Comparison of ENCODE assay signal across 8 cellular contexts in genomic region chr5:123511290-123511647, GRCh38. TPM values are rescaled to one million over a fixed set of nuclear protein-coding genes. Genes with fewer than 3 reads are reported as not detected.
DNase-seq lines count a peak whose midpoint lies in the region; TF ChIP-seq lines count a peak whose summit lies in the region.

No MANE protein-coding gene starts in this region.

- H3K4me1 ChIP-seq in adrenal gland (replicated peaks in 1 of 2): peaks cover 0 to 12% of the 10 kb centered on the region in 2 donors
- H3K4me1 ChIP-seq in tibial nerve: peaks cover 0 to 33% (median 2%) of the 10 kb centered on the region in 4 donors

- peaks cover 42% of the 10 kb centered on the region for H3K4me1 Mint-ChIP-seq in activated CD4-positive, alpha-beta T cell treated with anti-CD3 and anti-CD28 coated beads, Interleukin-2, amount 10 ng/mL, durations not matched to agents 7 days and 5 days

- H3K4me3 ChIP-seq in adrenal gland: peak overlapping the region in 2 of 4 donors; percentile 87 to 93
- H3K4me3 ChIP-seq in kidney epithelial cell (ENCODE audit: low read depth, low read length): peak overlapping the region; percentile 91
- peak overlapping the region; percentile 42 to 93 (median 80) for H3K4me3 ChIP-seq in tibial nerve

- H3K27me3 ChIP-seq in adrenal gland: no peaks in the 10 kb centered on the region
- H3K27me3 ChIP-seq in kidney epithelial cell (ENCODE audit: control insufficient read depth, insufficient read depth, low read length): no peaks in the 10 kb centered on the region
- H3K27me3 ChIP-seq in tibial nerve: no peaks in the 10 kb centered on the region

- TF ChIP-seq POLR2A in adrenal gland (IDR thresholded peaks at IDR 0.05): no peak
- no peak for TF ChIP-seq POLR2A in tibial nerve (IDR thresholded peaks at IDR 0.05)

- intact Hi-C loops in adrenal gland (cut with DNase I): no loop called here

- CTCF ChIA-PET in activated CD4-positive, alpha-beta T cell treated with anti-CD3 and anti-CD28 coated beads, Interleukin-2, amount 10 ng/mL, durations not matched to agents 7 days and 5 days (lab: Charles Lee): interaction anchor here (2.5 kb wide), 1 partner anchor 88 kb away, joined by 11 read pairs; the partner anchor contains the start of gene CEP120

- H3K9me3 ChIP-seq in adrenal gland (replicated peaks in 1 of 3): no peaks in the 10 kb centered on the region
- H3K9me3 ChIP-seq in tibial nerve: no peaks in the 10 kb centered on the region

- peaks cover 16% of the 10 kb centered on the region for H3K27me3 Mint-ChIP-seq in activated CD4-positive, alpha-beta T cell treated with anti-CD3 and anti-CD28 coated beads, Interleukin-2, amount 10 ng/mL, durations not matched to agents 7 days and 5 days

- TF ChIP-seq CTCF in adrenal gland (IDR thresholded peaks at IDR 0.05): no peak
- no peak for TF ChIP-seq CTCF in kidney epithelial cell (IDR thresholded peaks at IDR 0.05; ENCODE audit: insufficient read depth, low read length, poor library complexity, severe bottlenecking)
- no peak for TF ChIP-seq CTCF in tibial nerve (IDR thresholded peaks at IDR 0.05)

- peak overlapping the region; percentile 95 for H3K4me3 Mint-ChIP-seq in activated CD4-positive, alpha-beta T cell treated with anti-CD3 and anti-CD28 coated beads, Interleukin-2, amount 10 ng/mL, durations not matched to agents 7 days and 5 days

- H3K36me3 Mint-ChIP-seq in activated CD4-positive, alpha-beta T cell treated with anti-CD3 and anti-CD28 coated beads, Interleukin-2, amount 10 ng/mL, durations not matched to agents 7 days and 5 days (ENCODE audit: low read depth): peaks cover 8% of the 10 kb centered on the region

- POLR2A ChIA-PET in activated CD4-positive, alpha-beta T cell treated with anti-CD3 and anti-CD28 coated beads, Interleukin-2, amount 10 ng/mL, durations not matched to agents 7 days and 5 days (lab: Charles Lee): interaction anchor here (1.2 to 1.3 kb wide), 2 partner anchors 70 to 88 kb away, joined by 3 to 8 read pairs; partner anchors contain the start of gene CEP120

- H3K36me3 ChIP-seq in adrenal gland (replicated peaks in 1 of 2): no peaks in the 10 kb centered on the region
- H3K36me3 ChIP-seq in kidney epithelial cell (ENCODE audit: control insufficient read depth, insufficient read depth, low read length): no peaks in the 10 kb centered on the region
- H3K36me3 ChIP-seq in tibial nerve: no peaks in the 10 kb centered on the region

- H3K27ac Mint-ChIP-seq in activated CD4-positive, alpha-beta T cell treated with anti-CD3 and anti-CD28 coated beads, Interleukin-2, amount 10 ng/mL, durations not matched to agents 7 days and 5 days: peak overlapping the region; percentile 98

- TF ChIP-seq EP300 in tibial nerve (IDR thresholded peaks at IDR 0.05): no peak

- DNase-seq in activated CD4-positive, alpha-beta T cell treated with anti-CD3 and anti-CD28 coated beads, Interleukin-2, amount 10 ng/mL, durations not matched to agents 7 days and 5 days: no peak
- no peak for DNase-seq in activated CD4-positive, alpha-beta T cell treated with anti-CD3 and anti-CD28 coated beads for 1 hour
- DNase-seq in adrenal gland: no peak
- peak; percentile 25 for DNase-seq in kidney epithelial cell (ENCODE audit: low read depth)
- no peak for DNase-seq in tibial nerve (ENCODE audit: low spot score in 2 of 2)
- no peak for DNase-seq in NCI-H446 treated with DMSO at 0.1 percent for 48 hours (lab: John Stamatoyannopoulos, UW)
- no peak for DNase-seq in inferior parietal cortex (ENCODE audit: extremely low spot score)
- DNase-seq in SKM-1 treated with dmso at 0.1 percent for 144 hours (lab: John Stamatoyannopoulos, UW; ENCODE audit: unreplicated experiment): no peak

- 53 to 67% (median 57%) methylated on average over 3 of the region's 3 CpGs for WGBS in adrenal gland, 4 donors
- WGBS in tibial nerve, 2 donors: 54 to 71% methylated on average over 3 of the region's 3 CpGs

- no peaks in the 10 kb centered on the region for H3K9me3 Mint-ChIP-seq in activated CD4-positive, alpha-beta T cell treated with anti-CD3 and anti-CD28 coated beads, Interleukin-2, amount 10 ng/mL, durations not matched to agents 7 days and 5 days

- H3K27ac ChIP-seq in adrenal gland (peak overlapping the region in 4 of 5 donors; percentile 84 to 98 (median 94)), tibial nerve (peak overlapping the region; percentile 87 to 96 (median 92))

RNA-seq across cellular contexts. Expression of gene CSNK1G3, which starts 0.7 kb away (rescaled TPM):
- 10 to 100 TPM; 30.8 to 33.9 TPM for total RNA-seq in activated CD4-positive, alpha-beta T cell treated with anti-CD3 and anti-CD28 coated beads, Interleukin-2, amount 10 ng/mL, durations not matched to agents 7 days and 5 days
- total RNA-seq in adrenal gland (10 to 100 TPM; 24.5 to 34.0 (median 31.0) TPM), kidney epithelial cell (57.4 and 65.9 TPM in 2 replicates), tibial nerve (10 to 100 TPM; 34.5 to 48.1 (median 39.5) TPM)
- polyA plus RNA-seq in adrenal gland: 10 to 100 TPM in 1 of 3 donors, 1 to 10 TPM in 2; 7.3 to 27.3 (median 9.5) TPM
